Comparison of ENCODE assay signal across 8 cellular contexts in genomic region chr20:36344517-36345132, GRCh38. TPM values are rescaled to one million over a fixed set of nuclear protein-coding genes. Genes with fewer than 3 reads are reported as not detected.
A peak's percentile ranks its signal among the peaks of the same experiment; 100 is the strongest.
DNase-seq lines count a peak whose midpoint lies in the region; ATAC-seq lines count a peak whose summit lies in the region.

No MANE protein-coding gene starts in this region.

- H3K4me3 ChIP-seq in mesenchymal stem cell (ENCODE audit: insufficient read depth in 1 of 2, low read depth in 1 of 2, low read length in 2 of 2): no peak overlapping the region

- no peak overlapping the region for H2BK12ac ChIP-seq in mesenchymal stem cell (ENCODE audit: low read length in 2 of 2)

- H3K79me1 ChIP-seq in mesenchymal stem cell (replicated peaks; ENCODE audit: low read length, poor library complexity, severe bottlenecking): no peaks in the 10 kb centered on the region

- no peak overlapping the region for H3K9ac ChIP-seq in mesenchymal stem cell (ENCODE audit: low read length)

- no peak overlapping the region for H2AFZ ChIP-seq in mesenchymal stem cell (ENCODE audit: low read depth, low read length)

- no peak overlapping the region for H3K23ac ChIP-seq in mesenchymal stem cell (ENCODE audit: low read length in 2 of 2)

- H3K9me3 ChIP-seq in mesenchymal stem cell (ENCODE audit: control insufficient read depth, low read length): no peaks in the 10 kb centered on the region

- no peak overlapping the region for H2BK5ac ChIP-seq in mesenchymal stem cell (ENCODE audit: low read depth, low read length, poor library complexity, severe bottlenecking)

- H3K4ac ChIP-seq in mesenchymal stem cell (ENCODE audit: low read depth in 1 of 2, low read length in 2 of 2): no peak overlapping the region

- no peak overlapping the region for H3K18ac ChIP-seq in mesenchymal stem cell (ENCODE audit: low read depth in 1 of 2, low read length in 2 of 2)

- ATAC-seq in GM21381 (IDR thresholded peaks at IDR 0.05; ENCODE audit: unreplicated experiment): no peak
- no peak for ATAC-seq in HG02678 (IDR thresholded peaks at IDR 0.05; ENCODE audit: unreplicated experiment)

- peak; percentile 68 for DNase-seq in EH (ENCODE audit: low read depth)
- peak; percentile 31 for DNase-seq in LHCN-M2 (ENCODE audit: low read depth)
- peak; percentile 87 to 92 for DNase-seq in T47D (ENCODE audit: low read depth in 1 of 2, low spot score in 1 of 2)
- peak; percentile 63 for DNase-seq in mesenchymal stem cell
- no peak for DNase-seq in COR-L47 (lab: John Stamatoyannopoulos, UW)
- no peak for DNase-seq in SW 1271 (lab: John Stamatoyannopoulos, UW)

- 20% methylated on average over 4 of the region's 4 CpGs for WGBS in mesenchymal stem cell

- no peak overlapping the region for H2BK15ac ChIP-seq in mesenchymal stem cell (ENCODE audit: low read depth, poor library complexity, severe bottlenecking)

- H2BK120ac ChIP-seq in mesenchymal stem cell (ENCODE audit: low read depth, low read length): no peak overlapping the region

- no peak overlapping the region for H4K91ac ChIP-seq in mesenchymal stem cell (ENCODE audit: low read length)

- H3K27me3 ChIP-seq in mesenchymal stem cell (ENCODE audit: control insufficient read depth in 1 of 2, insufficient read depth in 1 of 2, low read length in 2 of 2): peaks cover 6 to 53% of the 10 kb centered on the region in 2 experiments

- H3K14ac ChIP-seq in mesenchymal stem cell (ENCODE audit: low read length in 2 of 2): no peak overlapping the region

- H4K8ac ChIP-seq in mesenchymal stem cell (ENCODE audit: low read length): no peak overlapping the region

- in situ Hi-C loops in T47D (cut with HindIII; ENCODE audit: low pct_unique_long_range_greater_than_20kb, low sequenced_read_pairs): no loop called here

- H3K4me2 ChIP-seq in mesenchymal stem cell (ENCODE audit: low read length, poor library complexity, severe bottlenecking): no peak overlapping the region

- no peak overlapping the region for H3K27ac ChIP-seq in mesenchymal stem cell (ENCODE audit: low read length, poor library complexity, severe bottlenecking)

- H3K36me3 ChIP-seq in mesenchymal stem cell (ENCODE audit: control insufficient read depth in 1 of 2, insufficient read depth in 2 of 2, low read depth in 1 of 2, low read length in 2 of 2): no peaks in the 10 kb centered on the region

- no peak overlapping the region for H2AK5ac ChIP-seq in mesenchymal stem cell (ENCODE audit: low read length, severe bottlenecking)

- peaks cover 2% of the 10 kb centered on the region for H3K4me1 ChIP-seq in mesenchymal stem cell (ENCODE audit: control insufficient read depth, insufficient read depth, low read depth, low read length)

RNA-seq across cellular contexts. Expression of gene DLGAP4, which starts 38.5 kb away (rescaled TPM):
- 17.2 and 27.4 TPM in 2 replicates for total RNA-seq in LHCN-M2 (2014; rRNA removed)
- 61.3 TPM for polyA plus RNA-seq in LHCN-M2 (2012)
- polyA plus RNA-seq in mesenchymal stem cell (2013, experiment 1 of 2): 110 TPM
- polyA plus RNA-seq in mesenchymal stem cell (2013, experiment 2 of 2): 104 TPM

Comparison
In these comparisons a context has a peak if more than half of its experiments do, and no peak if none do; other contexts are left out.
1. DNase-seq: peak in EH (single experiment), LHCN-M2 (single experiment), T47D (2 of 2) and mesenchymal stem cell (single experiment); none in COR-L47 (single experiment) and SW 1271 (0 of 2).